13 cellular contexts compared by ENCODE assay signal in genomic region chr10:120945801-120946302, GRCh38.
DNase-seq lines count a peak whose midpoint lies in the region; ATAC-seq and TF ChIP-seq lines count a peak whose summit lies in the region.
"Had no signal": no experiment of that assay in that cellular context is flagged by ENCODE, and none has a peak within 500 bp of the region (broad histone marks: within the 10 kb centered on the region; RNA-seq: fewer than 3 reads in every experiment).

No MANE protein-coding gene starts in this region.

- TF ChIP-seq CTCF in body of pancreas (IDR thresholded peaks at IDR 0.05) (peak in 2 of 7 experiments; percentile 1 to 9), retinal pigment epithelial cell (conservative IDR thresholded peaks at IDR 0.05; ENCODE audit: low read depth, low read length) (no peak), tibial artery (IDR thresholded peaks at IDR 0.05) (no peak)

- ATAC-seq in body of pancreas: peak; percentile 81
- no peak for ATAC-seq in HG02870 (IDR thresholded peaks at IDR 0.05; ENCODE audit: unreplicated experiment)
- ATAC-seq in sciatic nerve: no peak
- ATAC-seq: T-cell had no signal

- WGBS in body of pancreas, 2 donors: 30 to 39% methylated on average over 8 of the region's 8 CpGs

- H3K27me3 ChIP-seq in body of pancreas (no peaks in the 10 kb centered on the region), tibial artery (peaks cover 0 to 19% of the 10 kb centered on the region in 2 donors)

- H3K9me3 ChIP-seq in body of pancreas (no peaks in the 10 kb centered on the region), tibial artery (no peaks in the 10 kb centered on the region)
- H3K9me3 ChIP-seq: right lobe of liver had no signal

- DNase-seq in G401 (ENCODE audit: low spot score) (peak; percentile 25), body of pancreas (peak; percentile 66 to 80 (median 76)), hippocampal formation (lab: John Stamatoyannopoulos, UW) (peak; percentile 85 to 96), retinal pigment epithelial cell (ENCODE audit: low read depth) (peak; percentile 28), tibial artery (no peak), OCI-M1 (lab: John Stamatoyannopoulos, UW) (no peak), sciatic nerve (ENCODE audit: low spot score) (no peak)
- DNase-seq: activated CD8-positive, alpha-beta memory T cell treated with anti-CD3 and anti-CD28 coated beads, Interleukin-2, amount 50 U/mL, for 4 hours; CD8-positive, alpha-beta memory T cell; NCI-H526 treated with DMSO at 0.1 percent for 48 hours; T-cell had no signal

- no peak overlapping the region for H3K4me3 ChIP-seq in body of pancreas
- no peak overlapping the region for H3K4me3 ChIP-seq in retinal pigment epithelial cell (ENCODE audit: low read length)
- no peak overlapping the region for H3K4me3 ChIP-seq in tibial artery
- H3K4me3 ChIP-seq: right lobe of liver had no signal

- H3K27ac ChIP-seq in body of pancreas: peak overlapping the region; percentile 20 to 70 (median 60)
- no peak overlapping the region for H3K27ac ChIP-seq in tibial artery
- H3K27ac ChIP-seq: right lobe of liver had no signal

- TF ChIP-seq POLR2A in body of pancreas (IDR thresholded peaks at IDR 0.05): no peak

- H3K4me1 ChIP-seq in body of pancreas (peaks cover 25% of the 10 kb centered on the region), tibial artery (peaks cover 0 to 26% (median 12%) of the 10 kb centered on the region in 4 donors)

- in situ Hi-C loops in G401 (cut with HindIII; ENCODE audit: low sequenced_read_pairs): no loop called here

- H3K36me3 ChIP-seq in body of pancreas (replicated peaks in 1 of 2; ENCODE audit: insufficient read depth in 1 of 2, low read depth in 2 of 2) (no peaks in the 10 kb centered on the region), tibial artery (no peaks in the 10 kb centered on the region)
- H3K36me3 ChIP-seq: right lobe of liver had no signal

- intact Hi-C loops in body of pancreas (cut with DNase I) (no loop called here), tibial artery (cut with DNase I; ENCODE audit: low total_unique reads) (loop anchor here (5.0 kb wide), 2 partner anchors 661 to 786 kb away; no protein-coding TSS in a partner anchor), sciatic nerve (cut with DNase I) (no loop called here)

Comparison
In these comparisons a context has a peak if more than half of its experiments do, and no peak if none do; other contexts are left out.
1. DNase-seq: peak in G401 (single experiment), body of pancreas (4 of 4), hippocampal formation (2 of 2) and retinal pigment epithelial cell (single experiment); none in tibial artery (0 of 2), OCI-M1 (single experiment) and sciatic nerve (single experiment).
2. H3K27ac ChIP-seq: peak in body of pancreas (4 of 4); none in tibial artery (0 of 2).